In the genomic region with DNA sequence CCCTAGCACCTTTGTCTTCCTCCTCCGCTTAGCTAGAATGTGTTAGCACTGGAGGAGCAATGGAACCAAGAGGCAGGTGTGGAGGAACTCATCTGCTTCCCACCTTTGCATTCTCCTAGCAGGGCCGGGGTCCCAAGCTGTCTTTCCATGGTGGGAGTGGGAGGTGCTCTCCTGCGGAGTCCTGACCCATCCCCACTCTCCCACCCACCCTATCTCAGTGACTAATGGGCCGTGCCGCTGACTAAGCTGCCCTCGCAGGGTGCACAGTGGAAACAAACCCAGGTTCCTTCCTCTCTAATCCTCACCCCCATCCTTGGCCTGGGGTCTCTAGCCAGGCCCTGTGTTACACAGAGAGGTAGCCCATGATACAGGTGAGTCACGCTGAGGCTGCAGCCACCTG, we compare ENCODE assay signal across 13 cellular contexts.
DNase-seq lines count a peak whose midpoint lies in the region; ATAC-seq and TF ChIP-seq lines count a peak whose summit lies in the region.
"Had no signal": no experiment of that assay in that cellular context is flagged by ENCODE, and none has a peak within 500 bp of the region (broad histone marks: within the 10 kb centered on the region; RNA-seq: fewer than 3 reads in every experiment).

No MANE protein-coding gene starts in this region.

- H3K27ac ChIP-seq in DND-41 (ENCODE audit: low read length), result peak overlapping the region; percentile 62; the same call in 1 of the 2 replicates
- H3K27ac ChIP-seq in PC-3 (ENCODE audit: low read length), result peak overlapping the region; percentile 14
- H3K27ac ChIP-seq: ovary, SK-N-MC, suprapubic skin had no signal

- H3K27me3 ChIP-seq in DND-41 (ENCODE audit: insufficient read depth, low read length, poor library complexity), result no peaks in the 10 kb centered on the region
- no peaks in the 10 kb centered on the region for H3K27me3 ChIP-seq in PC-3 (ENCODE audit: low read length)
- H3K27me3 ChIP-seq: ovary, suprapubic skin had no signal

- H3K9ac ChIP-seq in DND-41 (ENCODE audit: low read depth, low read length) (no peak overlapping the region), PC-3 (ENCODE audit: low read length) (no peak overlapping the region)

- H3K79me2 ChIP-seq in DND-41 (ENCODE audit: insufficient read depth, low read length) (peaks cover 99% of the 10 kb centered on the region), PC-3 (ENCODE audit: low read length) (no peaks in the 10 kb centered on the region)

- no peaks in the 10 kb centered on the region for H3K9me2 ChIP-seq in PC-3 (replicated peaks; ENCODE audit: low read length)

- H3F3A ChIP-seq in PC-3 (ENCODE audit: low read length, unreplicated experiment), result no peaks in the 10 kb centered on the region

- ATAC-seq in DND-41 (ENCODE audit: insufficient read depth, low read depth), result no peak
- ATAC-seq in PC-3, result peak; percentile 29; the same call in 1 of the 2 replicates
- ATAC-seq in activated naive CD4-positive, alpha-beta T cell treated with anti-CD3 and anti-CD28 coated beads, Interleukin-2, amount 50 U/mL, for 72 hours, result peak; percentile 15 to 53
- no peak for ATAC-seq in HG03025 (IDR thresholded peaks at IDR 0.05; ENCODE audit: low FRiP score, unreplicated experiment)

- POLR2A ChIA-PET in PC-3 (lab: Charles Lee; ENCODE audit: unreplicated experiment), result no interaction called here
- POLR2A ChIA-PET in HEK293T (lab: Yijun Ruan, JAX), result no interaction called here

- H3K9me3 ChIP-seq in DND-41 (ENCODE audit: insufficient read depth, low read length, severe bottlenecking), result no peaks in the 10 kb centered on the region
- no peaks in the 10 kb centered on the region for H3K9me3 ChIP-seq in PC-3 (ENCODE audit: low read length)
- H3K9me3 ChIP-seq: ovary, suprapubic skin had no signal

- CTCF ChIA-PET in PC-3 (lab: Charles Lee), result no interaction called here
- CTCF ChIA-PET in HEK293T (lab: Yijun Ruan, JAX), result no interaction called here

- BruUV-seq in PC-3 (replicated peaks; lab: Mats Ljungman, UMichigan), result no TSS peak

- H3K36me3 ChIP-seq in DND-41 (ENCODE audit: insufficient read depth, low read length) (peaks cover 23% of the 10 kb centered on the region), PC-3 (ENCODE audit: low read depth, low read length) (no peaks in the 10 kb centered on the region)
- H3K36me3 ChIP-seq: ovary, suprapubic skin had no signal

- H3K4me3 ChIP-seq in DND-41 (ENCODE audit: low read depth in 1 of 2, low read length in 2 of 2), result no peak overlapping the region
- no peak overlapping the region for H3K4me3 ChIP-seq in PC-3 (ENCODE audit: low read length)
- H3K4me3 ChIP-seq: ovary, SK-N-MC, suprapubic skin had no signal

- H3K36me3 Mint-ChIP-seq in activated naive CD4-positive, alpha-beta T cell treated with anti-CD3 and anti-CD28 coated beads, Interleukin-2, amount 50 U/mL, for 72 hours, result peaks cover 0 to 4% of the 10 kb centered on the region in 2 donors
- H3K36me3 Mint-ChIP-seq: CD4-positive, alpha-beta memory T cell had no signal

- H3K27ac Mint-ChIP-seq in activated naive CD4-positive, alpha-beta T cell treated with anti-CD3 and anti-CD28 coated beads, Interleukin-2, amount 50 U/mL, for 72 hours, result peak overlapping the region; percentile 12 to 89

- peaks cover 20% of the 10 kb centered on the region for H3K4me1 ChIP-seq in DND-41 (ENCODE audit: insufficient read depth, low read length)
- H3K4me1 ChIP-seq in PC-3 (ENCODE audit: insufficient read depth, low read length), result peaks cover 30% of the 10 kb centered on the region

- H2AFZ ChIP-seq in DND-41 (ENCODE audit: low read depth, low read length), result no peak overlapping the region
- no peak overlapping the region for H2AFZ ChIP-seq in PC-3 (ENCODE audit: low read length)

- no peak for DNase-seq in DND-41
- DNase-seq in PC-3, result peak; percentile 27
- DNase-seq in activated naive CD4-positive, alpha-beta T cell treated with anti-CD3 and anti-CD28 coated beads, Interleukin-2, amount 50 U/mL, for 72 hours (ENCODE audit: low spot score in 2 of 2), result no peak
- DNase-seq in stimulated activated CD4-positive, alpha-beta T cell treated with anti-CD3 and anti-CD28 coated beads, Interleukin-15, amount 100 ng/mL, for 24 hours, result peak; percentile 80
- no peak for DNase-seq in HEK293T (ENCODE audit: extremely low spot score)
- no peak for DNase-seq in occipital lobe (lab: John Stamatoyannopoulos, UW)
- no peak for DNase-seq in NCI-H1436 treated with DMSO at 0.1 percent for 48 hours (lab: John Stamatoyannopoulos, UW)
- DNase-seq: CD4-positive, alpha-beta memory T cell; erythroblast; ovary had no signal

- no peaks in the 10 kb centered on the region for H3K9me3 Mint-ChIP-seq in activated naive CD4-positive, alpha-beta T cell treated with anti-CD3 and anti-CD28 coated beads, Interleukin-2, amount 50 U/mL, for 72 hours
- H3K9me3 Mint-ChIP-seq: CD4-positive, alpha-beta memory T cell had no signal

- no peak for TF ChIP-seq CTCF in DND-41 (IDR thresholded peaks at IDR 0.05; ENCODE audit: borderline replicate concordance, extremely low read depth, low read length, poor library complexity, severe bottlenecking)
- no peak for TF ChIP-seq CTCF in PC-3 (conservative IDR thresholded peaks at IDR 0.05; ENCODE audit: low read depth, low read length)

- intact Hi-C loops in PC-3 (cut with micrococcal nuclease), result no loop called here

- H3K4me2 ChIP-seq in DND-41 (ENCODE audit: insufficient read depth, low read length) (no peak overlapping the region), PC-3 (ENCODE audit: low read length) (no peak overlapping the region)

- H4K20me1 ChIP-seq in DND-41 (ENCODE audit: insufficient read depth, low read length) (peaks cover 96% of the 10 kb centered on the region), PC-3 (ENCODE audit: low read length) (no peaks in the 10 kb centered on the region)

TF ChIP-seq in HEK293T, 16 proteins besides CTCF, POLR2A, EP300 and RAD21:
- TF ChIP-seq, protein P1, sequence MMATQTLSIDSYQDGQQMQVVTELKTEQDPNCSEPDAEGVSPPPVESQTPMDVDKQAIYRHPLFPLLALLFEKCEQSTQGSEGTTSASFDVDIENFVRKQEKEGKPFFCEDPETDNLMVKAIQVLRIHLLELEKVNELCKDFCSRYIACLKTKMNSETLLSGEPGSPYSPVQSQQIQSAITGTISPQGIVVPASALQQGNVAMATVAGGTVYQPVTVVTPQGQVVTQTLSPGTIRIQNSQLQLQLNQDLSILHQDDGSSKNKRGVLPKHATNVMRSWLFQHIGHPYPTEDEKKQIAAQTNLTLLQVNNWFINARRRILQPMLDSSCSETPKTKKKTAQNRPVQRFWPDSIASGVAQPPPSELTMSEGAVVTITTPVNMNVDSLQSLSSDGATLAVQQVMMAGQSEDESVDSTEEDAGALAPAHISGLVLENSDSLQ (IDR thresholded peaks at IDR 0.05), result no peak
- no peak for TF ChIP-seq HDGF (IDR thresholded peaks at IDR 0.05; ENCODE audit: borderline replicate concordance)
- no peak for TF ChIP-seq CTBP1 (IDR thresholded peaks at IDR 0.05; ENCODE audit: borderline replicate concordance)
- TF ChIP-seq LEF1 (IDR thresholded peaks at IDR 0.05; ENCODE audit: borderline replicate concordance), result no peak
- TF ChIP-seq L3MBTL2 (conservative IDR thresholded peaks at IDR 0.05), result no peak
- TF ChIP-seq SP1 (IDR thresholded peaks at IDR 0.05), result no peak
- no peak for TF ChIP-seq SUZ12 (IDR thresholded peaks at IDR 0.05)
- no peak for TF ChIP-seq BHLHE40 (IDR thresholded peaks at IDR 0.05; ENCODE audit: borderline replicate concordance)
- TF ChIP-seq FOXA1 (IDR thresholded peaks at IDR 0.05), result no peak
- TF ChIP-seq NFRKB (IDR thresholded peaks at IDR 0.05), result no peak
- no peak for TF ChIP-seq TARDBP (IDR thresholded peaks at IDR 0.05)
- no peak for TF ChIP-seq ZNF384 (IDR thresholded peaks at IDR 0.05)
- no peak for TF ChIP-seq FOXM1 (IDR thresholded peaks at IDR 0.05; ENCODE audit: borderline replicate concordance)
- TF ChIP-seq ARNT (IDR thresholded peaks at IDR 0.05), result no peak
- no peak for TF ChIP-seq FOXK2 (IDR thresholded peaks at IDR 0.05)
TF ChIP-seq in HEK293T: peak in this region for 0.

Comparison
In these comparisons a context has a peak if more than half of its experiments do, and no peak if none do; other contexts are left out.
1. ATAC-seq: peak in PC-3 (single experiment) and activated naive CD4-positive, alpha-beta T cell treated with anti-CD3 and anti-CD28 coated beads, Interleukin-2, amount 50 U/mL, for 72 hours (2 of 2); none in DND-41 (single experiment) and HG03025 (single experiment).
2. DNase-seq: peak in PC-3 (single experiment) and stimulated activated CD4-positive, alpha-beta T cell treated with anti-CD3 and anti-CD28 coated beads, Interleukin-15, amount 100 ng/mL, for 24 hours (single experiment); none in DND-41 (single experiment), activated naive CD4-positive, alpha-beta T cell treated with anti-CD3 and anti-CD28 coated beads, Interleukin-2, amount 50 U/mL, for 72 hours (0 of 2), HEK293T (single experiment), occipital lobe (single experiment) and NCI-H1436 treated with DMSO at 0.1 percent for 48 hours (single experiment).